Comparison of ENCODE assay signal across 1 cellular context in the genomic region with DNA sequence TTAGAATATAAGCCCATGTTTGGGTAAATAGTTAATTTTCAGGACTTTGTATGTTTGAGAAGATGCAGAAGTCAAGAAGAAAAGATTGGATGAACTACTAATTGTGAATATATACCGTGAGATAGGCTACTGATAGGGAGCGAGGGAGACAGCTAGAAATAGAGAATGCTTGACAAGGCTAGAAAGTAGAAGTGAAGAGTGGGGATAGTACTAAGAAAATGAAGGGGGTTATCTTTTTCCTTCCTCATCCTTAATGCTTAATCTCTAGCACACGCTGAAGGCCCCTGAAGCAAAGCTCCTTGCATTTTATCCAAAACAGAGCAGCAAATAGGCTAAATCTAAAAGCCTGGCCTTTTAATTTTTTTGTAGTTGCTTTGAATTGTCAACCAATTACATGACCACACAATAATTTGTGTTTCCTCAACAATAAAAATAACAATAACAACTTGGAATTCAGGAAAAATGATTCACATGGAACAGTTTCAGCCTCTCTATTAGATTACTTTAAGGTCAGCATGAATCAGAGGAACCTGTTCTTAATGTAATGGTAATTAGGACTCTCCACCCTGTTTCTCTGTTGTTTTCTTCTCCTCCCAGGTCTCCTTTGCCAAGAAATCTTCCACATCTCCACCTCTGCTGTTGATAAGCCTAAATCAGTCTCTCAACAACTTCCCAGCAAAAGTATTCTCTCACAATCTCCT.
TF ChIP-seq lines count a peak whose summit lies in the region.

No MANE protein-coding gene starts in this region.

TF ChIP-seq in endothelial cell of umbilical vein, 7 proteins besides CTCF, POLR2A, EP300 and RAD21:
- TF ChIP-seq JUN (IDR thresholded peaks at IDR 0.05; ENCODE audit: borderline replicate concordance, insufficient read depth, insufficient read length, low read depth) (peak; percentile 37), EZH2 (IDR thresholded peaks at IDR 0.05; ENCODE audit: borderline replicate concordance, low read depth, low read length, severe bottlenecking) (no peak), FOS (IDR thresholded peaks at IDR 0.05; ENCODE audit: borderline replicate concordance, insufficient read depth, low read length) (peak; percentile 79), GATA2 (IDR thresholded peaks at IDR 0.05; ENCODE audit: insufficient read depth, insufficient read length, low read depth, low read length) (peak; percentile 80)
